ENCODE assay signal across 10 cellular contexts in the genomic region with DNA sequence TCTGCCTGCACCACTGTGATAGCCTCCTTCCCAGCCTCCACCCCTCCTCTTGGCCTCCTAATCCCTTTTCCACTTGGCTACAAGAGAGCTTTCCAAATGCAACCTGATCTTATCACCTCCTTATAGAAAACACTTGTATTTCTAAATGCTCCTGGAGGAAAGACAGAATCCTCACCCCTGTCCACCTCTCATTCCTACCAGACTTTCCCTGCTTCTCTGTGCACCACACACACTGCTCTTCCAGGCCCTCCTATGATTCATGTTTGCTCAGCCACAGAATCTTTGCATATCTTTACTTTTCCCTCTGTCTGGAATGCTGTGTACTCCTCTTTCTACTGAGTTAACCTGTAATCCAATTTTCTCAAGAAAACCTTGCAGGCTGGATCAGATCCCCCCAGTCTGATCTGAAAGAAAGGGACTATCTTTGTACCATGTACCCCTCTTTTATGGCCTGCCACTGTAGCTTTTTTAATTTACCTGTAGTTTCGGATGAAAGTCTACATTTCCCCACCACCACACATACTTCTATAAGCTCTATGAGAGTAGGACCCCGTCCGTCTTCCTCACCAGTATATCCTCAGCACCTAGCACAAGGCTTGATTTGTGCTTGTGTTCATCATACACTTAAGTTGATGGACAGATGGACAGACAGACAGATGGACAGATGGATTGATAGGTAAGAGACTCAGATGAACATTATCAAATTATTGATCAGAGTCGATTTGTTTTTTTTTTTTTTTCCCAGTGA.
DNase-seq lines count a peak whose midpoint lies in the region; ATAC-seq and TF ChIP-seq lines count a peak whose summit lies in the region.
"Had no signal": no experiment of that assay in that cellular context is flagged by ENCODE, and none has a peak within 500 bp of the region (broad histone marks: within the 10 kb centered on the region; RNA-seq: fewer than 3 reads in every experiment).

No MANE protein-coding gene starts in this region.

- H3K79me2 ChIP-seq in neural progenitor cell (ENCODE audit: low read depth) = no peaks in the 10 kb centered on the region

- H3K4me2 ChIP-seq in neural progenitor cell = peak overlapping the region; percentile 51

- peak overlapping the region; percentile 54 for H3K27ac Mint-ChIP-seq in Calu3 (ENCODE audit: unreplicated experiment)
- peak overlapping the region; percentile 23 for H3K27ac Mint-ChIP-seq in neural progenitor cell
- H3K27ac Mint-ChIP-seq in immature natural killer cell = peak overlapping the region in 3 of 6 donors; percentile 21 to 42 (median 26)

- H3K36me3 ChIP-seq in neural progenitor cell = no peaks in the 10 kb centered on the region

- peaks cover 12% of the 10 kb centered on the region for H4K20me1 ChIP-seq in neural progenitor cell (ENCODE audit: low read depth)

- TF ChIP-seq CTCF in Calu3 (IDR thresholded peaks at IDR 0.05; ENCODE audit: unreplicated experiment) (no peak), choroid plexus epithelial cell (conservative IDR thresholded peaks at IDR 0.05; ENCODE audit: low read depth, low read length) (no peak), neural progenitor cell (IDR thresholded peaks at IDR 0.05) (no peak)

- no peak overlapping the region for H3K27ac ChIP-seq in neural progenitor cell

- H3F3A ChIP-seq in neural progenitor cell (ENCODE audit: low read depth) = peaks cover 15% of the 10 kb centered on the region

- CTCF ChIA-PET in Calu3 (lab: Charles Lee) = interaction anchor here (0.5 to 3.6 kb wide), 4 partner anchors 11 to 94 kb away, joined by 3 to 20 read pairs (median 10); no protein-coding TSS in a partner anchor

- no peaks in the 10 kb centered on the region for H3K27me3 ChIP-seq in neural progenitor cell

- H3K9me3 ChIP-seq in neural progenitor cell (ENCODE audit: low read depth) = no peaks in the 10 kb centered on the region

- ATAC-seq in HG03354 (IDR thresholded peaks at IDR 0.05; ENCODE audit: poor library complexity, severe bottlenecking, unreplicated experiment) = no peak

- H3K4me1 ChIP-seq in neural progenitor cell = peaks cover 32% of the 10 kb centered on the region

- H3K4me3 Mint-ChIP-seq in Calu3 (ENCODE audit: low read depth, unreplicated experiment) = peak overlapping the region; percentile 25
- no peak overlapping the region for H3K4me3 Mint-ChIP-seq in neural progenitor cell
- no peak overlapping the region for H3K4me3 Mint-ChIP-seq in immature natural killer cell

- no peak overlapping the region for H3K4me3 ChIP-seq in choroid plexus epithelial cell (ENCODE audit: low read depth, low read length)
- H3K4me3 ChIP-seq in neural progenitor cell = no peak overlapping the region

- H2AFZ ChIP-seq in neural progenitor cell (replicated peaks) = no peak overlapping the region

- H3K9ac ChIP-seq in neural progenitor cell = no peak overlapping the region

- H3K9me3 Mint-ChIP-seq in Calu3 (ENCODE audit: low read depth, unreplicated experiment) (no peaks in the 10 kb centered on the region), neural progenitor cell (no peaks in the 10 kb centered on the region), immature natural killer cell (no peaks in the 10 kb centered on the region)

- H3K36me3 Mint-ChIP-seq in Calu3 (ENCODE audit: insufficient read depth, unreplicated experiment) (no peaks in the 10 kb centered on the region), neural progenitor cell (no peaks in the 10 kb centered on the region), immature natural killer cell (peaks cover 0 to 4% (median 0%) of the 10 kb centered on the region in 3 donors)

- BruUV-seq in Calu3 (replicated peaks; lab: Mats Ljungman, UMichigan) = no TSS peak

- H3K27me3 Mint-ChIP-seq in Calu3 (ENCODE audit: unreplicated experiment) (no peaks in the 10 kb centered on the region), neural progenitor cell (ENCODE audit: insufficient read depth, low read depth) (no peaks in the 10 kb centered on the region), immature natural killer cell (ENCODE audit: low read depth in 3 of 3) (no peaks in the 10 kb centered on the region)

- H3K4me1 Mint-ChIP-seq in Calu3 (ENCODE audit: low read depth, unreplicated experiment) (peaks cover 53% of the 10 kb centered on the region), neural progenitor cell (peaks cover 41% of the 10 kb centered on the region), immature natural killer cell (peaks cover 35 to 84% of the 10 kb centered on the region in 2 donors)

- intact Hi-C loops in Calu3 (cut with micrococcal nuclease; ENCODE audit: unreplicated experiment) = loop anchor here (5.0 kb wide), 1 partner anchor 81 kb away; no protein-coding TSS in a partner anchor

- DNase-seq in Calu3 (peak; percentile 26), NCI-H524 (lab: John Stamatoyannopoulos, UW) (peak; percentile 22 to 82), choroid plexus epithelial cell (ENCODE audit: low read depth) (peak; percentile 35), neural progenitor cell (ENCODE audit: low spot score) (peak; percentile 18), immature natural killer cell (no peak), NCI-H2029 (lab: John Stamatoyannopoulos, UW) (no peak), T-helper 9 cell (no peak)
- DNase-seq: activated naive CD4-positive, alpha-beta T cell; NCI-H526 treated with DMSO at 0.1 percent for 48 hours had no signal

Comparison
In these comparisons a context has a peak if more than half of its experiments do, and no peak if none do; other contexts are left out.
1. DNase-seq: peak in Calu3 (single experiment), NCI-H524 (2 of 2), choroid plexus epithelial cell (single experiment) and neural progenitor cell (single experiment); none in immature natural killer cell (0 of 3), NCI-H2029 (single experiment) and T-helper 9 cell (single experiment).